1 cellular context compared by ENCODE assay signal in genomic region chr10:119243967-119244366, GRCh38.
TF ChIP-seq lines count a peak whose summit lies in the region.

No MANE protein-coding gene starts in this region.

TF ChIP-seq in GM12878, 131 proteins besides CTCF, POLR2A, EP300 and RAD21:
- TF ChIP-seq MYB (IDR thresholded peaks at IDR 0.05; ENCODE audit: borderline replicate concordance, low read depth, low read length) (no peak), ZBTB40 (IDR thresholded peaks at IDR 0.05; ENCODE audit: borderline replicate concordance) (peak; percentile 77)
TF ChIP-seq in GM12878: peak in this region for 1.
